ENCODE assay signal across 24 cellular contexts in the genomic region with DNA sequence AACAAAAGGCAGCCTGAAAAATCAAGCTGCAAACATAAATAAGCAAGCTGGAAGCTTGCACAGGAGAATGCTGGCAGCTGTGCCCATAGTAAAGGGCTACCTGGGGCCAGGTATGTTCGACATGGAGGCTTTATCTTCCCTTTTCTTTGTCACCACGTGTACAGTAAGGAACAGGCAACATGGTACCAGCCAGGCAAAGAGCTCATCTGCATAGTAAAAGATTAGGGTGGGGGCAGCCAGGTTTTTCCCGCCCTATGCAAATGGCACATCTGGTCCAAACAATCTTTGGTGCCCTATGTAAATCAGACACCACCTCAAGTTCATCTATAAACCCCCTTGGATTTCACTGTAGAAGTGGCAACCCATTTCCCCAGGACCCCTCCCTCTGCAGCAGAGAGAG.
"Had no signal": no experiment of that assay in that cellular context is flagged by ENCODE, and none has a peak within 500 bp of the region (broad histone marks: within the 10 kb centered on the region; RNA-seq: fewer than 3 reads in every experiment).

No MANE protein-coding gene starts in this region.

- H3K27ac ChIP-seq: stomach, suprapubic skin, testis, thoracic aorta, thyroid gland, tibial artery, tibial nerve, transverse colon, upper lobe of left lung, upper lobe of right lung, uterus, vagina had no signal

- DNase-seq: stimulated activated CD4-positive, alpha-beta T cell treated with anti-CD3 and anti-CD28 coated beads, Interleukin-2, amount 100 ng/mL, for 24 hours; stimulated activated CD4-positive, alpha-beta T cell treated with anti-CD3 and anti-CD28 coated beads, Interleukin-2, amount 100 ng/mL, for 48 hours; stimulated activated CD4-positive, alpha-beta T cell treated with anti-CD3 and anti-CD28 coated beads, Interleukin-4, amount 100 ng/mL, for 1 hour; stimulated activated CD4-positive, alpha-beta T cell treated with anti-CD3 and anti-CD28 coated beads, Interleukin-4, amount 100 ng/mL, for 24 hours; stimulated activated CD4-positive, alpha-beta T cell treated with anti-CD3 and anti-CD28 coated beads, Interleukin-4, amount 100 ng/mL, for 4 hours; stimulated activated CD8-positive, alpha-beta memory T cell treated with anti-CD3 and anti-CD28 coated beads, Interleukin-4, amount 100 ng/mL, for 48 hours; stimulated activated naive B cell treated with anti-CD40 and anti-IgM and Interleukin-4, amounts not matched to agents 10 μg/mL and 1 μg/mL and 100 μg/mL, for 72 hours; stimulated activated naive CD4-positive, alpha-beta T cell; stimulated activated naive CD4-positive, alpha-beta T cell treated with Interleukin-2 at 50 U/mL for 16 hours; stimulated activated naive CD8-positive, alpha-beta T cell treated with anti-CD3 and anti-CD28 coated beads, Interleukin-15, amount 100 ng/mL, for 72 hours; stimulated activated naive CD8-positive, alpha-beta T cell treated with anti-CD3 and anti-CD28 coated beads, Interleukin-15, Interleukin-2, amounts not matched to agents 100 U/mL and 50 U/mL, for 24 hours; stomach; substantia nigra; testis; thyroid gland; tibial artery; transverse colon; upper lobe of left lung; upper lobe of right lung; uterus had no signal

- H3K36me3 ChIP-seq: stomach, suprapubic skin, thoracic aorta, thyroid gland, tibial artery, tibial nerve, transverse colon, upper lobe of left lung, upper lobe of right lung, uterus, vagina had no signal

- H3K4me3 ChIP-seq: stomach, suprapubic skin, testis, thoracic aorta, thyroid gland, tibial artery, tibial nerve, transverse colon, upper lobe of left lung, upper lobe of right lung, uterus, vagina had no signal

- H3K9me3 ChIP-seq: stomach, suprapubic skin, testis, thoracic aorta, thyroid gland, tibial artery, tibial nerve, transverse colon, upper lobe of left lung, upper lobe of right lung, uterus, vagina had no signal

- H3K4me1 ChIP-seq: thyroid gland, upper lobe of right lung, uterus had no signal

- H3K27me3 ChIP-seq: testis, thyroid gland, tibial nerve, transverse colon, upper lobe of left lung, upper lobe of right lung, uterus, vagina had no signal
